ENCODE assay signal across 9 cellular contexts in the genomic region with DNA sequence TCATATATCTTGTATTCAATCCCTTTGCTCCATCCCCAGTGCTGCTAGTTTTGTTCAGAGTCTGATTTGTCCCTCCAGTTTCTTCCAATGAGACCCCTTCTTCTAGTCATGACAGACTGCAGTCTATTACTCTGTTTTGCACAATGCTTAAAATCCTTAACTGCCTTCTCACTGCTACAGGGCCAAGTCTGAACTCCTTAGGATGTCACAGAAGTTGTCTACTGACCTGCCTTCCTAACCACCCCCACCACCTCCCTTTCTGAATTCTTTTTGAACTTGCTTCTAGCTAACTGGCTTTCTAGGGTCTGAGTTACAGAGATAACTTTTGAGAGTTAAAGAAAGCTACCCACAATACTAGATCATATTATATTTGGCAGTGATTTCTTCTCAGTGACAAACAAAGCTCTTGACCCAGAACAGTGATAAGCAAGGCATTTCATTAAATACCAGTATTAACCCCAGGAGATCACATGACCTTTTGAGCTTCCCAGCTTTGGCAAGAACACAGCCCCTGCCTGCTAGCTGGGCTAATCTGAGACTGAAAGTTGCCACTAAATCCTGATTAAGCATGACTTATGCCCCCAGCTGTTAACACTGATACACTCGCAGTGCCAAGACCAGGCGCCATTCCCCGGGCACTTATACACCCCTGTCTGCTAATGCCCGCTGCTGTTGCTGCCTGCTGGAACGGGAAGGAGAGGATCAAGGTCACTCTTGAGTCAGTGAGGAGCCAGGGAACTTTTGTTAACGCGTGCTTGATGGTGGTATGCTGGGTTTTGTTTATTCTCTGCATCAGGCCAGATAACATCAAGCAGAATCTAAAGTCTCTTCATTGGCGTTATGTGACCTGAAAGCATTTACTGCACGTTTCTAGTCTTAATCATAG. TPM values are rescaled to one million over a fixed set of nuclear protein-coding genes. Genes with fewer than 3 reads are reported as not detected.
A peak's percentile ranks its signal among the peaks of the same experiment; 100 is the strongest.
DNase-seq lines count a peak whose midpoint lies in the region; ATAC-seq and TF ChIP-seq lines count a peak whose summit lies in the region.
"Had no signal": no experiment of that assay in that cellular context is flagged by ENCODE, and none has a peak within 500 bp of the region (broad histone marks: within the 10 kb centered on the region; RNA-seq: fewer than 3 reads in every experiment).

No MANE protein-coding gene starts in this region.

- H3K4me3 Mint-ChIP-seq in neural progenitor cell (peak overlapping the region; percentile 27), T-cell (no peak overlapping the region), immature natural killer cell (no peak overlapping the region)
- H3K4me3 Mint-ChIP-seq: IgD-negative memory B cell had no signal

- H3K27ac ChIP-seq in PC-9: no peak overlapping the region
- no peak overlapping the region for H3K27ac ChIP-seq in neural progenitor cell

- no peaks in the 10 kb centered on the region for H3K9me3 ChIP-seq in BE2C
- H3K9me3 ChIP-seq in PC-9 (ENCODE audit: insufficient read depth, low read depth): no peaks in the 10 kb centered on the region
- no peaks in the 10 kb centered on the region for H3K9me3 ChIP-seq in neural progenitor cell (ENCODE audit: low read depth)

- H3K4me1 ChIP-seq in BE2C (no peaks in the 10 kb centered on the region), PC-9 (replicated peaks; ENCODE audit: insufficient read depth) (no peaks in the 10 kb centered on the region), neural progenitor cell (peaks cover 8% of the 10 kb centered on the region)

- ATAC-seq in T-cell (replicated peaks in 1 of 4): no peak

- no peaks in the 10 kb centered on the region for H3K9me2 ChIP-seq in PC-9 (ENCODE audit: insufficient read depth)

- H3K27me3 ChIP-seq in BE2C (peaks cover 5% of the 10 kb centered on the region; the same call in 1 of the 2 replicates), PC-9 (ENCODE audit: insufficient read depth, low read depth) (no peaks in the 10 kb centered on the region), neural progenitor cell (peaks cover 5% of the 10 kb centered on the region)

- peaks cover 7% of the 10 kb centered on the region for H3K27me3 Mint-ChIP-seq in neural progenitor cell (ENCODE audit: insufficient read depth, low read depth)
- peaks cover 29 to 50% of the 10 kb centered on the region in 2 donors for H3K27me3 Mint-ChIP-seq in T-cell
- peaks cover 2 to 10% (median 6%) of the 10 kb centered on the region in 3 donors for H3K27me3 Mint-ChIP-seq in immature natural killer cell (ENCODE audit: low read depth in 3 of 3)

- H3K79me2 ChIP-seq in PC-9 (ENCODE audit: low read depth) (no peaks in the 10 kb centered on the region), neural progenitor cell (ENCODE audit: low read depth) (no peaks in the 10 kb centered on the region)

- H3K9ac ChIP-seq in neural progenitor cell: no peak overlapping the region

- peak overlapping the region; percentile 75 for H3K4me2 ChIP-seq in PC-9
- peak overlapping the region; percentile 25 for H3K4me2 ChIP-seq in neural progenitor cell

- TF ChIP-seq CTCF in BE2C (IDR thresholded peaks at IDR 0.05; ENCODE audit: low read depth, low read length) (no peak), PC-9 (conservative IDR thresholded peaks at IDR 0.05) (no peak), fibroblast of villous mesenchyme (IDR thresholded peaks at IDR 0.05; ENCODE audit: insufficient read depth, low read depth, low read length) (no peak), neural progenitor cell (IDR thresholded peaks at IDR 0.05) (no peak)

- intact Hi-C loops in PC-9 (cut with micrococcal nuclease; ENCODE audit: unreplicated experiment): no loop called here

- no peaks in the 10 kb centered on the region for H3K36me3 ChIP-seq in BE2C
- H3K36me3 ChIP-seq in PC-9 (ENCODE audit: low read depth): no peaks in the 10 kb centered on the region
- H3K36me3 ChIP-seq in neural progenitor cell: no peaks in the 10 kb centered on the region

- H3F3A ChIP-seq in PC-9 (ENCODE audit: insufficient read depth, low read depth): no peaks in the 10 kb centered on the region
- H3F3A ChIP-seq in neural progenitor cell (ENCODE audit: low read depth): no peaks in the 10 kb centered on the region

- H3K36me3 Mint-ChIP-seq in neural progenitor cell (no peaks in the 10 kb centered on the region), T-cell (no peaks in the 10 kb centered on the region), immature natural killer cell (no peaks in the 10 kb centered on the region)
- H3K36me3 Mint-ChIP-seq: IgD-negative memory B cell had no signal

- peak overlapping the region; percentile 5; the same call in 1 of the 2 replicates for H3K4me3 ChIP-seq in BE2C (ENCODE audit: low read depth, low read length)
- peak overlapping the region; percentile 47; the same call in 1 of the 2 replicates for H3K4me3 ChIP-seq in PC-9
- H3K4me3 ChIP-seq in fibroblast of villous mesenchyme (ENCODE audit: low read depth, low read length): peak overlapping the region; percentile 53
- H3K4me3 ChIP-seq in neural progenitor cell: no peak overlapping the region

- DNase-seq in BE2C (peak; percentile 10), PC-9 (peak in 1 of 2 experiments; percentile 16), fibroblast of villous mesenchyme (ENCODE audit: low read depth) (peak; percentile 57), neural progenitor cell (ENCODE audit: low spot score) (peak; percentile 20), cortex of kidney (lab: John Stamatoyannopoulos, UW) (no peak), iPS-NIHi11 (ENCODE audit: low spot score) (no peak), T-cell (no peak), immature natural killer cell (no peak)

- H4K20me1 ChIP-seq in PC-9 (ENCODE audit: insufficient read depth): no peaks in the 10 kb centered on the region
- no peaks in the 10 kb centered on the region for H4K20me1 ChIP-seq in neural progenitor cell (ENCODE audit: low read depth)

- CTCF ChIA-PET in PC-9 (lab: Charles Lee) (interaction anchor here (0.6 to 0.7 kb wide), 2 partner anchors 82 to 182 kb away, joined by 4 to 6 read pairs; no protein-coding TSS in a partner anchor), T-cell (lab: Charles Lee) (no interaction called here)

- no TSS peak for BruUV-seq in PC-9 (replicated peaks; lab: Mats Ljungman, UMichigan)

- H2AFZ ChIP-seq in PC-9 (no peak overlapping the region), neural progenitor cell (replicated peaks) (no peak overlapping the region)

- H3K4me1 Mint-ChIP-seq in neural progenitor cell (peaks cover 33% of the 10 kb centered on the region), T-cell (peaks cover 0 to 2% (median 0%) of the 10 kb centered on the region in 3 donors), immature natural killer cell (no peaks in the 10 kb centered on the region)
- H3K4me1 Mint-ChIP-seq: IgD-negative memory B cell had no signal

- H3K9me3 Mint-ChIP-seq in neural progenitor cell: no peaks in the 10 kb centered on the region
- peaks cover 0 to 6% (median 0%) of the 10 kb centered on the region in 3 donors for H3K9me3 Mint-ChIP-seq in T-cell
- peaks cover 0 to 11% (median 4%) of the 10 kb centered on the region in 6 donors for H3K9me3 Mint-ChIP-seq in immature natural killer cell

- peak overlapping the region; percentile 82 for H3K27ac Mint-ChIP-seq in neural progenitor cell
- H3K27ac Mint-ChIP-seq in T-cell: no peak overlapping the region
- no peak overlapping the region for H3K27ac Mint-ChIP-seq in immature natural killer cell
- H3K27ac Mint-ChIP-seq: IgD-negative memory B cell had no signal

- POLR2A ChIA-PET in PC-9 (lab: Charles Lee; ENCODE audit: unreplicated experiment): no interaction called here
- POLR2A ChIA-PET in T-cell (lab: Charles Lee): no interaction called here

RNA-seq across cellular contexts. Expression of a gene that starts 36.4 kb away (rescaled TPM):
- polyA plus RNA-seq in BE2C (2012; ENCODE audit: insufficient read depth, insufficient read length, low read depth): 0.29 TPM
- not detected in 2 replicates for total RNA-seq in PC-9 (2021)
- total RNA-seq in fibroblast of villous mesenchyme: 3.0 and 10.0 TPM in 2 replicates
- 0.73 and 2.7 TPM in 2 replicates for total RNA-seq in neural progenitor cell (ENCODE audit: low replicate concordance)
- under 1 TPM in 1 of 5 donors, not detected in 4; 0.10 TPM for total RNA-seq in T-cell
- not detected for polyA plus RNA-seq in immature natural killer cell
- polyA plus RNA-seq: IgD-negative memory B cell had no signal

Comparison
In these comparisons a context has a peak if more than half of its experiments do, and no peak if none do; other contexts are left out.
1. DNase-seq: peak in BE2C (single experiment), fibroblast of villous mesenchyme (single experiment) and neural progenitor cell (single experiment); none in cortex of kidney (single experiment), iPS-NIHi11 (single experiment), T-cell (0 of 34) and immature natural killer cell (0 of 3).